ENCODE assay signal across 1 cellular context in genomic region chr3:57161131-57161538, GRCh38.
TF ChIP-seq lines count a peak whose summit lies in the region.

No MANE protein-coding gene starts in this region.

TF ChIP-seq in H1, 55 proteins besides CTCF, POLR2A, EP300 and RAD21:
- no peak for TF ChIP-seq KDM1A (IDR thresholded peaks at IDR 0.05; ENCODE audit: borderline replicate concordance, low read length)
- TF ChIP-seq SP4 (IDR thresholded peaks at IDR 0.05; ENCODE audit: low read length), result no peak
- no peak for TF ChIP-seq GTF2F1 (IDR thresholded peaks at IDR 0.05; ENCODE audit: borderline replicate concordance, low read depth, low read length)
- no peak for TF ChIP-seq ATF3 (IDR thresholded peaks at IDR 0.05; ENCODE audit: insufficient read depth, low read depth, low read length)
- no peak; the same call in 1 of the 2 replicates for TF ChIP-seq SRF (IDR thresholded peaks at IDR 0.05; ENCODE audit: low read depth, low read length)
- no peak for TF ChIP-seq TBP (IDR thresholded peaks at IDR 0.05; ENCODE audit: low read depth, low read length)
- TF ChIP-seq ASH2L (IDR thresholded peaks at IDR 0.05; ENCODE audit: low read length), result no peak
